ENCODE assay signal across 9 cellular contexts in genomic region chr12:120199025-120199424, GRCh38.
DNase-seq lines count a peak whose midpoint lies in the region; ATAC-seq and TF ChIP-seq lines count a peak whose summit lies in the region.
"Had no signal": no experiment of that assay in that cellular context is flagged by ENCODE, and none has a peak within 500 bp of the region (broad histone marks: within the 10 kb centered on the region; RNA-seq: fewer than 3 reads in every experiment).

No MANE protein-coding gene starts in this region.

- no peak for ATAC-seq in stimulated activated naive B cell treated with anti-CD40 and anti-IgM and Interleukin-4, amounts not matched to agents 10 μg/mL and 1 μg/mL and 100 μg/mL, for 72 hours (replicated peaks)

- H3K36me3 ChIP-seq in WERI-Rb-1, result peaks cover 57% of the 10 kb centered on the region

- no peaks in the 10 kb centered on the region for H3K9me3 ChIP-seq in WERI-Rb-1 (ENCODE audit: severe bottlenecking)

- H3K4me1 Mint-ChIP-seq in T-helper 2 cell treated with Interferon-gamma antibody and Interleukin-4, amounts not matched to agents 5 μg/mL and 100 μg/mL, for 36 hours (ENCODE audit: low read depth), result peaks cover 28% of the 10 kb centered on the region
- H3K4me1 Mint-ChIP-seq in stimulated activated naive B cell treated with anti-CD40 and anti-IgM and Interleukin-4, amounts not matched to agents 10 μg/mL and 1 μg/mL and 100 μg/mL, for 72 hours, result peaks cover 29 to 55% of the 10 kb centered on the region in 2 donors

- peak overlapping the region; percentile 90 for H3K4me3 Mint-ChIP-seq in T-helper 2 cell treated with Interferon-gamma antibody and Interleukin-4, amounts not matched to agents 5 μg/mL and 100 μg/mL, for 36 hours
- peak overlapping the region; percentile 87 to 96 for H3K4me3 Mint-ChIP-seq in stimulated activated naive B cell treated with anti-CD40 and anti-IgM and Interleukin-4, amounts not matched to agents 10 μg/mL and 1 μg/mL and 100 μg/mL, for 72 hours

- no peaks in the 10 kb centered on the region for H3K27me3 Mint-ChIP-seq in T-helper 2 cell treated with Interferon-gamma antibody and Interleukin-4, amounts not matched to agents 5 μg/mL and 100 μg/mL, for 36 hours (ENCODE audit: low read depth)
- no peaks in the 10 kb centered on the region for H3K27me3 Mint-ChIP-seq in stimulated activated naive B cell treated with anti-CD40 and anti-IgM and Interleukin-4, amounts not matched to agents 10 μg/mL and 1 μg/mL and 100 μg/mL, for 72 hours

- H3K27ac ChIP-seq in WERI-Rb-1, result peak overlapping the region; percentile 98

- H3K4me3 ChIP-seq in WERI-Rb-1 (ENCODE audit: low read depth, low read length) (no peak overlapping the region), fibroblast of mammary gland (ENCODE audit: control insufficient read depth, low read depth, low read length) (peak overlapping the region; percentile 100)

- no peaks in the 10 kb centered on the region for H3K9me3 Mint-ChIP-seq in T-helper 2 cell treated with Interferon-gamma antibody and Interleukin-4, amounts not matched to agents 5 μg/mL and 100 μg/mL, for 36 hours
- no peaks in the 10 kb centered on the region for H3K9me3 Mint-ChIP-seq in stimulated activated naive B cell treated with anti-CD40 and anti-IgM and Interleukin-4, amounts not matched to agents 10 μg/mL and 1 μg/mL and 100 μg/mL, for 72 hours

- DNase-seq in T-helper 2 cell treated with Interferon-gamma antibody and Interleukin-4, amounts not matched to agents 5 μg/mL and 100 μg/mL, for 36 hours (ENCODE audit: low spot score), result no peak
- no peak for DNase-seq in T-helper 2 cell
- DNase-seq in WERI-Rb-1, result no peak
- no peak for DNase-seq in fibroblast of mammary gland (ENCODE audit: low read depth)
- no peak for DNase-seq in stimulated activated naive B cell treated with anti-CD40 and anti-IgM and Interleukin-4, amounts not matched to agents 10 μg/mL and 1 μg/mL and 100 μg/mL, for 72 hours
- no peak for DNase-seq in NCI-H1048 (lab: John Stamatoyannopoulos, UW)
- DNase-seq in DMS114 treated with DMSO at 0.1 percent for 48 hours (lab: John Stamatoyannopoulos, UW; ENCODE audit: unreplicated experiment), result no peak
- no peak for DNase-seq in glomerular visceral epithelial cell (ENCODE audit: extremely low spot score)
- DNase-seq: AML-193 had no signal

- peaks cover 53% of the 10 kb centered on the region for H3K36me3 Mint-ChIP-seq in T-helper 2 cell treated with Interferon-gamma antibody and Interleukin-4, amounts not matched to agents 5 μg/mL and 100 μg/mL, for 36 hours (ENCODE audit: low read depth)
- H3K36me3 Mint-ChIP-seq in stimulated activated naive B cell treated with anti-CD40 and anti-IgM and Interleukin-4, amounts not matched to agents 10 μg/mL and 1 μg/mL and 100 μg/mL, for 72 hours, result peaks cover 38 to 46% of the 10 kb centered on the region in 2 donors

- no peaks in the 10 kb centered on the region for H3K27me3 ChIP-seq in WERI-Rb-1 (ENCODE audit: insufficient read depth, low read depth, severe bottlenecking)

- peak overlapping the region; percentile 90 for H3K27ac Mint-ChIP-seq in T-helper 2 cell treated with Interferon-gamma antibody and Interleukin-4, amounts not matched to agents 5 μg/mL and 100 μg/mL, for 36 hours
- H3K27ac Mint-ChIP-seq in stimulated activated naive B cell treated with anti-CD40 and anti-IgM and Interleukin-4, amounts not matched to agents 10 μg/mL and 1 μg/mL and 100 μg/mL, for 72 hours, result peak overlapping the region; percentile 100

- TF ChIP-seq CTCF in WERI-Rb-1 (IDR thresholded peaks at IDR 0.05; ENCODE audit: low read depth, low read length), result no peak
- no peak for TF ChIP-seq CTCF in fibroblast of mammary gland (conservative IDR thresholded peaks at IDR 0.05; ENCODE audit: control insufficient read depth, insufficient read depth, low read depth, low read length)
